Comparison of ENCODE assay signal across 16 cellular contexts in genomic region chr7:25638590-25638989, GRCh38.
DNase-seq lines count a peak whose midpoint lies in the region; ATAC-seq and TF ChIP-seq lines count a peak whose summit lies in the region.
"Had no signal": no experiment of that assay in that cellular context is flagged by ENCODE, and none has a peak within 500 bp of the region (broad histone marks: within the 10 kb centered on the region; RNA-seq: fewer than 3 reads in every experiment).

No MANE protein-coding gene starts in this region.

- H3K4me1 ChIP-seq in BLaER1, result peaks cover 31% of the 10 kb centered on the region
- peaks cover 30% of the 10 kb centered on the region for H3K4me1 ChIP-seq in Loucy (ENCODE audit: insufficient read depth, low read length, poor library complexity, severe bottlenecking)
- no peaks in the 10 kb centered on the region for H3K4me1 ChIP-seq in mesenchymal stem cell (ENCODE audit: control insufficient read depth, insufficient read depth, low read depth, low read length)
- no peaks in the 10 kb centered on the region for H3K4me1 ChIP-seq in parathyroid adenoma
- H3K4me1 ChIP-seq in gastroesophageal sphincter, result no peaks in the 10 kb centered on the region

- H2AK5ac ChIP-seq in mesenchymal stem cell (ENCODE audit: low read length, severe bottlenecking), result no peak overlapping the region

- H3K27me3 ChIP-seq in BLaER1, result no peaks in the 10 kb centered on the region
- no peaks in the 10 kb centered on the region for H3K27me3 ChIP-seq in Loucy (ENCODE audit: insufficient read depth, low read length, poor library complexity, severe bottlenecking)
- no peaks in the 10 kb centered on the region for H3K27me3 ChIP-seq in mesenchymal stem cell (ENCODE audit: control insufficient read depth in 1 of 2, insufficient read depth in 1 of 2, low read length in 2 of 2)
- no peaks in the 10 kb centered on the region for H3K27me3 ChIP-seq in parathyroid adenoma (ENCODE audit: control insufficient read depth, insufficient read depth, low read length)
- no peaks in the 10 kb centered on the region for H3K27me3 ChIP-seq in gastroesophageal sphincter

- H2BK15ac ChIP-seq in mesenchymal stem cell (ENCODE audit: low read depth, poor library complexity, severe bottlenecking), result peak overlapping the region; percentile 39

- peak overlapping the region; percentile 81 for H4K91ac ChIP-seq in mesenchymal stem cell (ENCODE audit: low read length)

- no peaks in the 10 kb centered on the region for H3K9me2 ChIP-seq in Loucy (replicated peaks; ENCODE audit: low read depth, low read length)

- no peak overlapping the region for H3K14ac ChIP-seq in mesenchymal stem cell (ENCODE audit: low read length in 2 of 2)

- peak overlapping the region; percentile 61 for H2BK120ac ChIP-seq in mesenchymal stem cell (ENCODE audit: low read depth, low read length)

- WGBS in mesenchymal stem cell, result 77% methylated on average over 2 of the region's 2 CpGs
- 83 to 100% methylated on average over 2 of the region's 2 CpGs for WGBS in gastroesophageal sphincter (ENCODE audit: low coverage in 1 of 2), 2 donors

- H3K9me3 ChIP-seq in BLaER1 (no peaks in the 10 kb centered on the region), Loucy (ENCODE audit: insufficient read depth, low read depth, low read length) (no peaks in the 10 kb centered on the region), mesenchymal stem cell (ENCODE audit: control insufficient read depth, low read length) (no peaks in the 10 kb centered on the region), parathyroid adenoma (ENCODE audit: control insufficient read depth, low read length) (no peaks in the 10 kb centered on the region), gastroesophageal sphincter (no peaks in the 10 kb centered on the region)

- H2BK12ac ChIP-seq in mesenchymal stem cell (ENCODE audit: low read length in 2 of 2), result peak overlapping the region in 1 of 2 experiments; percentile 78

- peak overlapping the region; percentile 83 for H4K8ac ChIP-seq in mesenchymal stem cell (ENCODE audit: low read length)

- H3K4me2 ChIP-seq in BLaER1 (peak overlapping the region; percentile 70), Loucy (ENCODE audit: low read depth, low read length, poor library complexity, severe bottlenecking) (peak overlapping the region; percentile 40), mesenchymal stem cell (ENCODE audit: low read length, poor library complexity, severe bottlenecking) (no peak overlapping the region), parathyroid adenoma (ENCODE audit: low read length) (no peak overlapping the region)

- peak overlapping the region; percentile 53; the same call in 1 of the 2 replicates for H2AFZ ChIP-seq in Loucy (ENCODE audit: low read length)
- no peak overlapping the region for H2AFZ ChIP-seq in mesenchymal stem cell (ENCODE audit: low read depth, low read length)
- H2AFZ ChIP-seq in parathyroid adenoma, result peak overlapping the region; percentile 1

- H3K23ac ChIP-seq in mesenchymal stem cell (ENCODE audit: low read length in 2 of 2), result no peak overlapping the region

- no peak overlapping the region for H3K4me3 ChIP-seq in BLaER1
- H3K4me3 ChIP-seq in Loucy (ENCODE audit: low read length, poor library complexity, severe bottlenecking), result no peak overlapping the region
- no peak overlapping the region for H3K4me3 ChIP-seq in mesenchymal stem cell (ENCODE audit: insufficient read depth in 1 of 2, low read depth in 1 of 2, low read length in 2 of 2)
- no peak overlapping the region for H3K4me3 ChIP-seq in parathyroid adenoma (ENCODE audit: low read depth, low read length)
- H3K4me3 ChIP-seq in gastroesophageal sphincter, result no peak overlapping the region

- no peak for TF ChIP-seq EP300 in gastroesophageal sphincter (IDR thresholded peaks at IDR 0.05)

- H3K36me3 ChIP-seq in BLaER1 (no peaks in the 10 kb centered on the region), Loucy (ENCODE audit: insufficient read depth, low read length) (no peaks in the 10 kb centered on the region), mesenchymal stem cell (ENCODE audit: control insufficient read depth in 1 of 2, insufficient read depth in 2 of 2, low read depth in 1 of 2, low read length in 2 of 2) (no peaks in the 10 kb centered on the region), parathyroid adenoma (ENCODE audit: control insufficient read depth, insufficient read depth, low read length) (no peaks in the 10 kb centered on the region), gastroesophageal sphincter (no peaks in the 10 kb centered on the region)

- H3F3A ChIP-seq in Loucy (ENCODE audit: low read depth), result no peaks in the 10 kb centered on the region

- peak overlapping the region in 1 of 2 experiments; percentile 8 for H3K18ac ChIP-seq in mesenchymal stem cell (ENCODE audit: low read depth in 1 of 2, low read length in 2 of 2)

- H4K20me1 ChIP-seq in BLaER1 (no peaks in the 10 kb centered on the region), Loucy (ENCODE audit: insufficient read depth, low read length, poor library complexity, severe bottlenecking) (no peaks in the 10 kb centered on the region)

- DNase-seq in mesenchymal stem cell, result no peak
- DNase-seq in NCI-H2029 treated with DMSO at 0.1 percent for 48 hours (lab: John Stamatoyannopoulos, UW), result no peak
- DNase-seq: ACHN; CD8-positive, alpha-beta T cell; COR-L47; DMS153; DMS79 treated with DMSO at 0.1 percent for 48 hours; EL; GOT3; HCEC 1CT had no signal

- H2BK5ac ChIP-seq in mesenchymal stem cell (ENCODE audit: low read depth, low read length, poor library complexity, severe bottlenecking), result no peak overlapping the region

- TF ChIP-seq CTCF in Loucy (conservative IDR thresholded peaks at IDR 0.05; ENCODE audit: low read length) (no peak), parathyroid adenoma (IDR thresholded peaks at IDR 0.05) (no peak), gastroesophageal sphincter (IDR thresholded peaks at IDR 0.05) (no peak)

- H3K9ac ChIP-seq in BLaER1, result no peak overlapping the region
- peak overlapping the region; percentile 32 for H3K9ac ChIP-seq in Loucy (ENCODE audit: low read depth, low read length, poor library complexity, severe bottlenecking)
- H3K9ac ChIP-seq in mesenchymal stem cell (ENCODE audit: low read length), result no peak overlapping the region
- H3K9ac ChIP-seq in parathyroid adenoma, result no peak overlapping the region

- H3K79me1 ChIP-seq in mesenchymal stem cell (replicated peaks; ENCODE audit: low read length, poor library complexity, severe bottlenecking), result no peaks in the 10 kb centered on the region

- H3K4ac ChIP-seq in mesenchymal stem cell (ENCODE audit: low read depth in 1 of 2, low read length in 2 of 2), result peak overlapping the region in 1 of 2 experiments; percentile 52

- ATAC-seq in gastroesophageal sphincter, result no peak
- no peak for ATAC-seq in GM21515 (IDR thresholded peaks at IDR 0.05; ENCODE audit: unreplicated experiment)
- ATAC-seq: CD8-positive, alpha-beta T cell had no signal

- H3K79me2 ChIP-seq in Loucy (ENCODE audit: insufficient read depth, low read length) (no peaks in the 10 kb centered on the region), parathyroid adenoma (no peaks in the 10 kb centered on the region)

- TF ChIP-seq POLR2A in gastroesophageal sphincter (IDR thresholded peaks at IDR 0.05), result no peak

- H3K27ac ChIP-seq in BLaER1 (peak overlapping the region; percentile 38), mesenchymal stem cell (ENCODE audit: low read length, poor library complexity, severe bottlenecking) (no peak overlapping the region), parathyroid adenoma (no peak overlapping the region), gastroesophageal sphincter (peak overlapping the region in 1 of 4 donors; percentile 12)
- H3K27ac ChIP-seq: HL-60 had no signal

Comparison
In these comparisons a context has a peak if more than half of its experiments do, and no peak if none do; other contexts are left out.
1. H3K4me2 ChIP-seq: peak in BLaER1 (single experiment) and Loucy (single experiment); none in mesenchymal stem cell (single experiment) and parathyroid adenoma (single experiment).